Comparison of ENCODE assay signal across 8 cellular contexts in genomic region chr1:62436466-62437272, GRCh38. TPM values are rescaled to one million over a fixed set of nuclear protein-coding genes. Genes with fewer than 3 reads are reported as not detected.
A peak's percentile ranks its signal among the peaks of the same experiment; 100 is the strongest.
DNase-seq lines count a peak whose midpoint lies in the region; ATAC-seq and TF ChIP-seq lines count a peak whose summit lies in the region.

TSS of gene USP1 (plus strand) at chr1:62437049. CDS start at chr1:62439868, 2,819 bp downstream.

- peaks cover 14% of the 10 kb centered on the region for H3K4me1 ChIP-seq in PC-3 (ENCODE audit: insufficient read depth, low read length)

- peaks cover 35% of the 10 kb centered on the region for H4K20me1 ChIP-seq in PC-3 (ENCODE audit: low read length)

- peak within 1 kb of the TSS; percentile 90 for H2AFZ ChIP-seq in PC-3 (ENCODE audit: low read length)

- no peaks in the 10 kb centered on the region for H3K9me3 ChIP-seq in PC-3 (ENCODE audit: low read length)

- BruUV-seq in PC-3 (replicated peaks; lab: Mats Ljungman, UMichigan) = TSS peak; percentile 32

- intact Hi-C loops in PC-3 (cut with micrococcal nuclease) = loop anchor here (5.0 kb wide), 2 partner anchors 61 to 311 kb away; no protein-coding TSS in a partner anchor

- peaks cover 55% of the 10 kb centered on the region for H3K79me2 ChIP-seq in PC-3 (ENCODE audit: low read length)

- CTCF ChIA-PET in PC-3 (lab: Charles Lee) = interaction anchor here (0.6 to 1.0 kb wide), 2 partner anchors 230 to 261 kb away, joined by 3 read pairs; no protein-coding TSS in a partner anchor

- H3K36me3 ChIP-seq in PC-3 (ENCODE audit: low read depth, low read length) = peaks cover 13% of the 10 kb centered on the region; the same call in 1 of the 2 replicates

- ATAC-seq in GM21576 (IDR thresholded peaks at IDR 0.05; ENCODE audit: unreplicated experiment) = peak; percentile 74
- ATAC-seq in PC-3 = peak; percentile 86

- H3K27me3 ChIP-seq in PC-3 (ENCODE audit: low read length) = no peaks in the 10 kb centered on the region

- H3K9me2 ChIP-seq in PC-3 (replicated peaks; ENCODE audit: low read length) = no peaks in the 10 kb centered on the region

- peak within 1 kb of the TSS; percentile 98 for H3K9ac ChIP-seq in PC-3 (ENCODE audit: low read length)

- POLR2A ChIA-PET in PC-3 (lab: Charles Lee; ENCODE audit: unreplicated experiment) = no interaction called here

- H3K4me2 ChIP-seq in PC-3 (ENCODE audit: low read length) = peak within 1 kb of the TSS; percentile 89

- DNase-seq in DMS 273 treated with DMSO at 0.1 percent for 48 hours (lab: John Stamatoyannopoulos, UW) (peak; percentile 100), PC-3 (peak; percentile 99), activated T-cell treated with anti-CD3 and anti-CD28 coated beads for 48 hours (ENCODE audit: low read depth) (peak; percentile 93), epithelial cell of prostate (ENCODE audit: low read depth, low spot score) (peak; percentile 97), mucosa of gallbladder (ENCODE audit: low spot score) (no peak)
- peak; percentile 88 to 95 for DNase-seq in stimulated activated CD8-positive, alpha-beta memory T cell treated with anti-CD3 and anti-CD28 coated beads, Interleukin-4, amount 100 ng/mL, for 4 hours (ENCODE audit: low read depth in 2 of 2, low spot score in 1 of 2)

- TF ChIP-seq EP300 in Ishikawa (IDR thresholded peaks at IDR 0.05; ENCODE audit: borderline replicate concordance) = no peak

- H3F3A ChIP-seq in PC-3 (ENCODE audit: low read length, unreplicated experiment) = no peaks in the 10 kb centered on the region

- H3K4me3 ChIP-seq in PC-3 (ENCODE audit: low read length) = peak within 1 kb of the TSS; percentile 79

- TF ChIP-seq RAD21 in Ishikawa (IDR thresholded peaks at IDR 0.05; ENCODE audit: low read depth) = no peak

- peak within 1 kb of the TSS; percentile 99 for H3K27ac ChIP-seq in PC-3 (ENCODE audit: low read length)
- peak within 1 kb of the TSS; percentile 98 for H3K27ac ChIP-seq in epithelial cell of prostate

- no peak for TF ChIP-seq CTCF in PC-3 (conservative IDR thresholded peaks at IDR 0.05; ENCODE audit: low read depth, low read length)

TF ChIP-seq in Ishikawa, 13 proteins besides CTCF, POLR2A, EP300 and RAD21:
- 0 out of 2 replicates have a peak, but pooled peaks have one; percentile 6 for TF ChIP-seq TEAD4 (IDR thresholded peaks at IDR 0.05)
- peak; percentile 63 for TF ChIP-seq ZBTB7A (IDR thresholded peaks at IDR 0.05; ENCODE audit: low read depth)
- TF ChIP-seq FOXM1 (IDR thresholded peaks at IDR 0.05; ENCODE audit: borderline replicate concordance, low read depth) = no peak; the same call in 1 of the 2 replicates
- TF ChIP-seq TAF1 (IDR thresholded peaks at IDR 0.05; ENCODE audit: low read depth) = peak; percentile 76
- TF ChIP-seq NFIC (IDR thresholded peaks at IDR 0.05) = peak; percentile 24; the same call in 1 of the 2 replicates
- TF ChIP-seq TCF12 (IDR thresholded peaks at IDR 0.05; ENCODE audit: low read depth) = peak; percentile 41; the same call in 1 of the 2 replicates
- peak; percentile 39; the same call in 1 of the 2 replicates for TF ChIP-seq YY1 (IDR thresholded peaks at IDR 0.05; ENCODE audit: low read depth)
- TF ChIP-seq REST (IDR thresholded peaks at IDR 0.05; ENCODE audit: low read depth) = no peak
- TF ChIP-seq CEBPB (IDR thresholded peaks at IDR 0.05) = no peak
- TF ChIP-seq CREB1 (IDR thresholded peaks at IDR 0.05; ENCODE audit: low read depth) = peak; percentile 49
- no peak; the same call in 1 of the 2 replicates for TF ChIP-seq USF1 (IDR thresholded peaks at IDR 0.05)
- TF ChIP-seq MAX (IDR thresholded peaks at IDR 0.05) = peak; percentile 88
- 0 out of 2 replicates have a peak, but pooled peaks have one; percentile 16 for TF ChIP-seq EGR1 (IDR thresholded peaks at IDR 0.05)

RNA-seq across cellular contexts. Expression of gene USP1, which starts in this region (rescaled TPM):
- total RNA-seq in PC-3 (2014; rRNA removed) (42.6 and 43.8 TPM in 2 replicates), mucosa of gallbladder (18.6 TPM)
